ENCODE assay signal across 27 cellular contexts in genomic region chr2:34188464-34188863, GRCh38.
DNase-seq lines count a peak whose midpoint lies in the region; FAIRE-seq and TF ChIP-seq lines count a peak whose summit lies in the region.
"Had no signal": no experiment of that assay in that cellular context is flagged by ENCODE, and none has a peak within 500 bp of the region (broad histone marks: within the 10 kb centered on the region; RNA-seq: fewer than 3 reads in every experiment).

No MANE protein-coding gene starts in this region.

- FAIRE-seq in bronchial epithelial cell (lab: Jason Lieb, UNC): no peak
- FAIRE-seq: A204.1, D721Med, HepG2 had no signal

- no peaks in the 10 kb centered on the region; the same call in 1 of the 2 replicates for H3K4me1 ChIP-seq in HAP-1
- H3K4me1 ChIP-seq: BLaER1, SJSA1 had no signal

- H3K4me3 ChIP-seq in bronchial epithelial cell (ENCODE audit: low read depth, low read length) (no peak overlapping the region), HAP-1 (no peak overlapping the region)
- H3K4me3 ChIP-seq: BLaER1, SJSA1 had no signal

- no peaks in the 10 kb centered on the region for H3K36me3 ChIP-seq in bronchial epithelial cell (ENCODE audit: control insufficient read depth, insufficient read depth, low read length)
- H3K36me3 ChIP-seq in HAP-1 (replicated peaks): no peaks in the 10 kb centered on the region
- H3K36me3 ChIP-seq: BLaER1, SJSA1 had no signal

- in situ Hi-C loops in HAP-1 (cut with MboI; ENCODE audit: low sequenced_read_pairs): no loop called here

- no peak for TF ChIP-seq CTCF in bronchial epithelial cell (IDR thresholded peaks at IDR 0.05; ENCODE audit: insufficient read depth, low read length, severe bottlenecking)

- DNase-seq in NCI-H82 (lab: John Stamatoyannopoulos, UW) (peak; percentile 31), NCI-H82 treated with DMSO at 0.1 percent for 48 hours (lab: John Stamatoyannopoulos, UW; ENCODE audit: unreplicated experiment) (no peak), NCI-H2171 (lab: John Stamatoyannopoulos, UW) (peak; percentile 33), bronchial epithelial cell (ENCODE audit: low read depth) (peak; percentile 2), SK-N-DZ (ENCODE audit: low spot score) (no peak), HAP-1 (ENCODE audit: low spot score in 2 of 2) (no peak)
- no peak for DNase-seq in activated CD4-positive, alpha-beta T cell treated with anti-CD3 and anti-CD28 coated beads for 48 hours
- DNase-seq: CD4-positive, CD25-positive, alpha-beta regulatory T cell; DMS79 treated with DMSO at 0.1 percent for 48 hours; H9; HFFc6; Karpas-422; NCI-H1092 treated with DMSO at 0.1 percent for 48 hours; NCI-H1436; NCI-H187; NCI-H2081 treated with DMSO at 0.1 percent for 48 hours; NCI-H446 treated with DMSO at 0.1 percent for 48 hours; NCI-H526; NK-92 treated with Interleukin-12 subunit alpha and Interleukin-12 subunit beta, amount 100 ng/mL, for 24 hours; PC-3; Right ventricle myocardium superior; T-cell had no signal

- no peaks in the 10 kb centered on the region for H3K27me3 ChIP-seq in bronchial epithelial cell (ENCODE audit: control insufficient read depth, insufficient read depth, low read length)
- H3K27me3 ChIP-seq in HAP-1 (ENCODE audit: low read depth): no peaks in the 10 kb centered on the region
- H3K27me3 ChIP-seq: BLaER1, SJSA1 had no signal

- H3K9me3 ChIP-seq in HAP-1: no peaks in the 10 kb centered on the region

Comparison
In these comparisons a context has a peak if more than half of its experiments do, and no peak if none do; other contexts are left out.
1. DNase-seq: peak in NCI-H82 (single experiment), NCI-H2171 (single experiment) and bronchial epithelial cell (single experiment); none in NCI-H82 treated with DMSO at 0.1 percent for 48 hours (single experiment), SK-N-DZ (single experiment), HAP-1 (0 of 2) and activated CD4-positive, alpha-beta T cell treated with anti-CD3 and anti-CD28 coated beads for 48 hours (single experiment).